In the genomic region with DNA sequence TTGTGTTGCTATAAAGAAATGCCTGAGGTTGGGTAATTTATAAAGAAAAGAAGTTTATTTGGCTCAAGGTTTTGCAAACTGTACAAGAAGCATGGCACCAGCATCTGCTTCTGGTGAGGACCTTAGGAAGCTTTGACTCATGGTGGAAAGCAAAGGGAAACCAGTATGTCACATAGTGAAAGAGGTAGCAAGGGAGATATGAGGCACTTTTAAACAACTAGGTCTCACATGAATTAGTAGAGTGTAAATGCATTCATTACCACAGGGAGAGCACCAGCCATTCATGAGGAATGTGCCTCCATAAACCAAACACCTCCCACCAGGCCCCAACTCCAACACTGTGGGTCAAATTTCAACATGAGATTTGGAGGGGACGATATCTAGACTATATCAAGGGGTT, we compare ENCODE assay signal across 18 cellular contexts. TPM values are rescaled to one million over a fixed set of nuclear protein-coding genes. Genes with fewer than 3 reads are reported as not detected.
DNase-seq lines count a peak whose midpoint lies in the region; ATAC-seq and TF ChIP-seq lines count a peak whose summit lies in the region.
"Had no signal": no experiment of that assay in that cellular context is flagged by ENCODE, and none has a peak within 500 bp of the region (broad histone marks: within the 10 kb centered on the region; RNA-seq: fewer than 3 reads in every experiment).

No MANE protein-coding gene starts in this region.

- no peaks in the 10 kb centered on the region for H3K27me3 Mint-ChIP-seq in activated CD8-positive, alpha-beta T cell treated with anti-CD3 and anti-CD28 coated beads for 36 hours
- peaks cover 9% of the 10 kb centered on the region for H3K27me3 Mint-ChIP-seq in activated CD8-positive, alpha-beta T cell treated with anti-CD3 and anti-CD28 coated beads, Interleukin-2, amount 10 ng/mL, durations not matched to agents 7 days and 5 days (ENCODE audit: low read depth)
- no peaks in the 10 kb centered on the region for H3K27me3 Mint-ChIP-seq in stimulated activated naive CD8-positive, alpha-beta T cell treated with anti-CD3 and anti-CD28 coated beads, Interleukin-15, Interleukin-2, amounts not matched to agents 100 ng/mL and 50 ng/mL, for 24 hours

- CTCF ChIA-PET in activated CD8-positive, alpha-beta T cell treated with anti-CD3 and anti-CD28 coated beads for 36 hours (lab: Charles Lee), result no interaction called here
- CTCF ChIA-PET in activated CD8-positive, alpha-beta T cell treated with anti-CD3 and anti-CD28 coated beads, Interleukin-2, amount 10 ng/mL, durations not matched to agents 7 days and 5 days (lab: Charles Lee), result no interaction called here

- no peak overlapping the region for H3K4me3 Mint-ChIP-seq in activated CD8-positive, alpha-beta T cell treated with anti-CD3 and anti-CD28 coated beads for 36 hours
- no peak overlapping the region for H3K4me3 Mint-ChIP-seq in activated CD8-positive, alpha-beta T cell treated with anti-CD3 and anti-CD28 coated beads, Interleukin-2, amount 10 ng/mL, durations not matched to agents 7 days and 5 days
- no peak overlapping the region for H3K4me3 Mint-ChIP-seq in stimulated activated naive CD8-positive, alpha-beta T cell treated with anti-CD3 and anti-CD28 coated beads, Interleukin-15, Interleukin-2, amounts not matched to agents 100 ng/mL and 50 ng/mL, for 24 hours
- H3K4me3 Mint-ChIP-seq: CD14-positive monocyte; CD4-positive, alpha-beta memory T cell; GM23338 had no signal

- H3K27ac Mint-ChIP-seq in activated CD8-positive, alpha-beta T cell treated with anti-CD3 and anti-CD28 coated beads for 36 hours, result no peak overlapping the region
- H3K27ac Mint-ChIP-seq in activated CD8-positive, alpha-beta T cell treated with anti-CD3 and anti-CD28 coated beads, Interleukin-2, amount 10 ng/mL, durations not matched to agents 7 days and 5 days, result no peak overlapping the region
- H3K27ac Mint-ChIP-seq in activated naive CD4-positive, alpha-beta T cell treated with anti-CD3 and anti-CD28 coated beads, Interleukin-2, amount 50 U/mL, for 72 hours, result no peak overlapping the region
- peak overlapping the region; percentile 49 for H3K27ac Mint-ChIP-seq in stimulated activated naive CD8-positive, alpha-beta T cell treated with anti-CD3 and anti-CD28 coated beads, Interleukin-15, Interleukin-2, amounts not matched to agents 100 ng/mL and 50 ng/mL, for 24 hours
- H3K27ac Mint-ChIP-seq: CD14-positive monocyte; CD4-positive, alpha-beta memory T cell; GM23338 had no signal

- H3K36me3 Mint-ChIP-seq in activated CD8-positive, alpha-beta T cell treated with anti-CD3 and anti-CD28 coated beads for 36 hours (ENCODE audit: low read depth), result no peaks in the 10 kb centered on the region
- no peaks in the 10 kb centered on the region for H3K36me3 Mint-ChIP-seq in activated CD8-positive, alpha-beta T cell treated with anti-CD3 and anti-CD28 coated beads, Interleukin-2, amount 10 ng/mL, durations not matched to agents 7 days and 5 days (ENCODE audit: low read depth)
- no peaks in the 10 kb centered on the region for H3K36me3 Mint-ChIP-seq in activated naive CD4-positive, alpha-beta T cell treated with anti-CD3 and anti-CD28 coated beads, Interleukin-2, amount 50 U/mL, for 72 hours
- H3K36me3 Mint-ChIP-seq in stimulated activated naive CD8-positive, alpha-beta T cell treated with anti-CD3 and anti-CD28 coated beads, Interleukin-15, Interleukin-2, amounts not matched to agents 100 ng/mL and 50 ng/mL, for 24 hours (ENCODE audit: low read depth), result no peaks in the 10 kb centered on the region
- H3K36me3 Mint-ChIP-seq: CD14-positive monocyte had no signal

- POLR2A ChIA-PET in activated CD8-positive, alpha-beta T cell treated with anti-CD3 and anti-CD28 coated beads for 36 hours (lab: Charles Lee), result interaction anchor here (0.7 kb wide), 1 partner anchor 149 kb away, joined by 3 read pairs; no protein-coding TSS in a partner anchor
- POLR2A ChIA-PET in activated CD8-positive, alpha-beta T cell treated with anti-CD3 and anti-CD28 coated beads, Interleukin-2, amount 10 ng/mL, durations not matched to agents 7 days and 5 days (lab: Charles Lee), result no interaction called here

- intact Hi-C loops in activated CD8-positive, alpha-beta T cell treated with anti-CD3 and anti-CD28 coated beads for 36 hours (cut with micrococcal nuclease), result no loop called here

- peak; percentile 76 for ATAC-seq in activated CD8-positive, alpha-beta T cell treated with anti-CD3 and anti-CD28 coated beads for 36 hours
- no peak for ATAC-seq in activated CD8-positive, alpha-beta T cell treated with anti-CD3 and anti-CD28 coated beads, Interleukin-2, amount 10 ng/mL, durations not matched to agents 7 days and 5 days
- peak; percentile 53 to 94 for ATAC-seq in activated naive CD4-positive, alpha-beta T cell treated with anti-CD3 and anti-CD28 coated beads, Interleukin-2, amount 50 U/mL, for 72 hours
- ATAC-seq: GM23338 had no signal

- no peak for TF ChIP-seq CTCF in activated CD8-positive, alpha-beta T cell treated with anti-CD3 and anti-CD28 coated beads for 36 hours (IDR thresholded peaks at IDR 0.05)

- H3K9me3 Mint-ChIP-seq in activated CD8-positive, alpha-beta T cell treated with anti-CD3 and anti-CD28 coated beads for 36 hours, result peaks cover 5% of the 10 kb centered on the region
- no peaks in the 10 kb centered on the region for H3K9me3 Mint-ChIP-seq in activated CD8-positive, alpha-beta T cell treated with anti-CD3 and anti-CD28 coated beads, Interleukin-2, amount 10 ng/mL, durations not matched to agents 7 days and 5 days (ENCODE audit: insufficient read depth)
- peaks cover 0 to 3% of the 10 kb centered on the region in 2 donors for H3K9me3 Mint-ChIP-seq in activated naive CD4-positive, alpha-beta T cell treated with anti-CD3 and anti-CD28 coated beads, Interleukin-2, amount 50 U/mL, for 72 hours
- peaks cover 4% of the 10 kb centered on the region for H3K9me3 Mint-ChIP-seq in stimulated activated naive CD8-positive, alpha-beta T cell treated with anti-CD3 and anti-CD28 coated beads, Interleukin-15, Interleukin-2, amounts not matched to agents 100 ng/mL and 50 ng/mL, for 24 hours

- peaks cover 15% of the 10 kb centered on the region for H3K4me1 Mint-ChIP-seq in activated CD8-positive, alpha-beta T cell treated with anti-CD3 and anti-CD28 coated beads for 36 hours (ENCODE audit: low read depth)
- H3K4me1 Mint-ChIP-seq in activated CD8-positive, alpha-beta T cell treated with anti-CD3 and anti-CD28 coated beads, Interleukin-2, amount 10 ng/mL, durations not matched to agents 7 days and 5 days (ENCODE audit: low read depth), result no peaks in the 10 kb centered on the region
- H3K4me1 Mint-ChIP-seq in stimulated activated naive CD8-positive, alpha-beta T cell treated with anti-CD3 and anti-CD28 coated beads, Interleukin-15, Interleukin-2, amounts not matched to agents 100 ng/mL and 50 ng/mL, for 24 hours (ENCODE audit: low read depth), result peaks cover 15% of the 10 kb centered on the region
- H3K4me1 Mint-ChIP-seq: CD14-positive monocyte; CD4-positive, alpha-beta memory T cell had no signal

- DNase-seq in activated CD8-positive, alpha-beta T cell treated with anti-CD3 and anti-CD28 coated beads for 36 hours, result peak; percentile 14
- DNase-seq in activated CD8-positive, alpha-beta T cell treated with anti-CD3 and anti-CD28 coated beads, Interleukin-2, amount 10 ng/mL, durations not matched to agents 7 days and 5 days, result no peak
- no peak for DNase-seq in activated naive CD4-positive, alpha-beta T cell treated with anti-CD3 and anti-CD28 coated beads, Interleukin-2, amount 50 U/mL, for 72 hours (ENCODE audit: low spot score in 2 of 2)
- DNase-seq in activated naive CD4-positive, alpha-beta T cell (lab: John Stamatoyannopoulos, UW), result no peak
- DNase-seq in midbrain (lab: John Stamatoyannopoulos, UW), result no peak
- no peak for DNase-seq in NCI-H146 treated with DMSO at 0.1 percent for 48 hours (lab: John Stamatoyannopoulos, UW; ENCODE audit: unreplicated experiment)
- DNase-seq: 8988T; CD4-positive, alpha-beta memory T cell; DMS153; DMS79; GDM1; HCEC 1CT had no signal

RNA-seq across cellular contexts. Expression of gene OR2Y1, which starts 40.8 kb away (rescaled TPM):
- not detected for total RNA-seq in activated CD8-positive, alpha-beta T cell treated with anti-CD3 and anti-CD28 coated beads for 36 hours
- not detected for total RNA-seq in activated CD8-positive, alpha-beta T cell treated with anti-CD3 and anti-CD28 coated beads, Interleukin-2, amount 10 ng/mL, durations not matched to agents 7 days and 5 days
- total RNA-seq in activated naive CD4-positive, alpha-beta T cell treated with anti-CD3 and anti-CD28 coated beads, Interleukin-2, amount 50 U/mL, for 72 hours, result not detected
- total RNA-seq: A673; CD4-positive, alpha-beta memory T cell; Daoy; GM23338; HT-29 had no signal

RNA-seq across cellular contexts. Expression of gene FLT4, which starts 49.6 kb away (rescaled TPM):
- total RNA-seq in activated CD8-positive, alpha-beta T cell treated with anti-CD3 and anti-CD28 coated beads for 36 hours, result 1 to 10 TPM; 3.3 to 4.4 TPM
- 1 to 10 TPM in 1 of 2 experiments, under 1 TPM in 1; 0.90 to 1.6 TPM for total RNA-seq in activated CD8-positive, alpha-beta T cell treated with anti-CD3 and anti-CD28 coated beads, Interleukin-2, amount 10 ng/mL, durations not matched to agents 7 days and 5 days
- total RNA-seq in activated naive CD4-positive, alpha-beta T cell treated with anti-CD3 and anti-CD28 coated beads, Interleukin-2, amount 50 U/mL, for 72 hours, result 1 to 10 TPM in 1 of 2 donors, under 1 TPM in 1; 0.98 to 2.6 TPM
- total RNA-seq: HT-29 had no signal
